ENCODE assay signal across 12 cellular contexts in genomic region chr11:126348806-126349582, GRCh38. TPM values are rescaled to one million over a fixed set of nuclear protein-coding genes. Genes with fewer than 3 reads are reported as not detected.
DNase-seq lines count a peak whose midpoint lies in the region; ATAC-seq and TF ChIP-seq lines count a peak whose summit lies in the region.
"Had no signal": no experiment of that assay in that cellular context is flagged by ENCODE, and none has a peak within 500 bp of the region (broad histone marks: within the 10 kb centered on the region; RNA-seq: fewer than 3 reads in every experiment).

No MANE protein-coding gene starts in this region.

- peak overlapping the region; percentile 81 for H3K27ac ChIP-seq in SK-N-MC
- H3K27ac ChIP-seq in gastroesophageal sphincter, result peak overlapping the region in 3 of 4 donors; percentile 69 to 83 (median 76)
- no peak overlapping the region for H3K27ac ChIP-seq in osteoblast (ENCODE audit: low read depth, low read length)

- H3K4me1 ChIP-seq in gastroesophageal sphincter, result peaks cover 0 to 90% (median 32%) of the 10 kb centered on the region in 3 donors
- H3K4me1 ChIP-seq in osteoblast (ENCODE audit: insufficient read depth, low read length), result peaks cover 39% of the 10 kb centered on the region
- H3K4me1 ChIP-seq in HAP-1, result peaks cover 9% of the 10 kb centered on the region

- H3K9me3 ChIP-seq in SK-N-MC (ENCODE audit: low read depth, low read length), result no peaks in the 10 kb centered on the region
- no peaks in the 10 kb centered on the region for H3K9me3 ChIP-seq in gastroesophageal sphincter
- no peaks in the 10 kb centered on the region for H3K9me3 ChIP-seq in osteoblast (ENCODE audit: low read depth, low read length)
- no peaks in the 10 kb centered on the region for H3K9me3 ChIP-seq in HAP-1

- ATAC-seq in gastroesophageal sphincter (peak; percentile 59), HG03354 (IDR thresholded peaks at IDR 0.05; ENCODE audit: poor library complexity, severe bottlenecking, unreplicated experiment) (no peak)

- TF ChIP-seq EP300 in gastroesophageal sphincter (IDR thresholded peaks at IDR 0.05), result no peak

- H3K79me2 ChIP-seq in osteoblast (ENCODE audit: insufficient read depth, low read length), result peaks cover 39% of the 10 kb centered on the region

- H3K4me2 ChIP-seq in osteoblast (ENCODE audit: insufficient read depth, low read length), result no peak overlapping the region

- WGBS in gastroesophageal sphincter (ENCODE audit: low coverage in 1 of 2), 2 donors, result 25 to 85% methylated on average over 3 to 5 of the region's 8 CpGs

- intact Hi-C loops in CD14-positive monocyte (cut with micrococcal nuclease), result no loop called here

- H3K4me3 Mint-ChIP-seq in CD14-positive monocyte, result no peak overlapping the region

- H3K9me3 Mint-ChIP-seq in CD14-positive monocyte, result no peaks in the 10 kb centered on the region

- H3K27me3 Mint-ChIP-seq in CD14-positive monocyte (ENCODE audit: low read depth in 3 of 3), result peaks cover 0 to 8% (median 0%) of the 10 kb centered on the region in 3 donors

- TF ChIP-seq CTCF in CD14-positive monocyte (IDR thresholded peaks at IDR 0.05) (no peak), gastroesophageal sphincter (IDR thresholded peaks at IDR 0.05) (no peak), osteoblast (IDR thresholded peaks at IDR 0.05; ENCODE audit: extremely low read depth, low read depth, low read length) (no peak)

- H2AFZ ChIP-seq in osteoblast (ENCODE audit: low read length), result no peak overlapping the region

- peaks cover 38 to 51% of the 10 kb centered on the region in 2 donors for H3K36me3 Mint-ChIP-seq in CD14-positive monocyte

- H3K4me3 ChIP-seq in SK-N-MC (no peak overlapping the region), gastroesophageal sphincter (no peak overlapping the region), osteoblast (ENCODE audit: insufficient read depth, low read length) (no peak overlapping the region), HAP-1 (no peak overlapping the region)

- peak overlapping the region in 4 of 7 donors; percentile 1 to 52 (median 21) for H3K27ac Mint-ChIP-seq in CD14-positive monocyte

- H3K27me3 ChIP-seq in gastroesophageal sphincter (no peaks in the 10 kb centered on the region), osteoblast (ENCODE audit: insufficient read depth, low read length) (no peaks in the 10 kb centered on the region), HAP-1 (ENCODE audit: low read depth) (no peaks in the 10 kb centered on the region)

- in situ Hi-C loops in HAP-1 (cut with MboI; ENCODE audit: low sequenced_read_pairs), result no loop called here

- H3K4me1 Mint-ChIP-seq in CD14-positive monocyte, result peaks cover 56% of the 10 kb centered on the region

- no peak overlapping the region for H3K9ac ChIP-seq in SK-N-MC (ENCODE audit: insufficient read length)

- H4K20me1 ChIP-seq in osteoblast (ENCODE audit: insufficient read depth, low read length), result peaks cover 3% of the 10 kb centered on the region

- DNase-seq in CD14-positive monocyte (ENCODE audit: low spot score), result no peak
- DNase-seq in SK-N-MC (ENCODE audit: low read depth, low spot score), result no peak
- peak; percentile 94 for DNase-seq in osteoblast (ENCODE audit: insufficient read length, low spot score, missing footprints)
- no peak for DNase-seq in HAP-1 (ENCODE audit: low spot score in 2 of 2)
- no peak for DNase-seq in NCI-H1436 treated with DMSO at 0.1 percent for 48 hours (lab: John Stamatoyannopoulos, UW)
- no peak for DNase-seq in ureter (ENCODE audit: low spot score)
- DNase-seq: DMS153, NCI-H1048, occipital lobe, SHP77 had no signal

- H3K36me3 ChIP-seq in SK-N-MC (ENCODE audit: insufficient read depth, low read length) (peaks cover 25% of the 10 kb centered on the region), gastroesophageal sphincter (peaks cover 0 to 23% of the 10 kb centered on the region in 2 donors), osteoblast (ENCODE audit: insufficient read depth, low read length) (no peaks in the 10 kb centered on the region), HAP-1 (replicated peaks) (peaks cover 21% of the 10 kb centered on the region)

- TF ChIP-seq POLR2A in gastroesophageal sphincter (IDR thresholded peaks at IDR 0.05), result no peak

RNA-seq across cellular contexts. Expression of gene ST3GAL4, which starts 6.5 kb away (rescaled TPM):
- 10 to 100 TPM in 1 of 2 donors, 1 to 10 TPM in 1; 7.8 to 10.1 TPM for polyA plus RNA-seq in CD14-positive monocyte
- total RNA-seq in gastroesophageal sphincter (10 to 100 TPM; 42.1 to 56.2 (median 47.2) TPM), osteoblast (11.8 and 13.8 TPM in 2 replicates), ureter (46.4 TPM)

RNA-seq across cellular contexts. Expression of gene DCPS, which starts 45.1 kb away (rescaled TPM):
- polyA plus RNA-seq in CD14-positive monocyte, result 10 to 100 TPM; 30.4 to 30.7 TPM
- total RNA-seq in gastroesophageal sphincter (10 to 100 TPM; 11.8 to 20.6 (median 15.9) TPM), osteoblast (8.3 TPM in 2 replicates), ureter (23.2 TPM)
